19 cellular contexts compared by ENCODE assay signal in the genomic region with DNA sequence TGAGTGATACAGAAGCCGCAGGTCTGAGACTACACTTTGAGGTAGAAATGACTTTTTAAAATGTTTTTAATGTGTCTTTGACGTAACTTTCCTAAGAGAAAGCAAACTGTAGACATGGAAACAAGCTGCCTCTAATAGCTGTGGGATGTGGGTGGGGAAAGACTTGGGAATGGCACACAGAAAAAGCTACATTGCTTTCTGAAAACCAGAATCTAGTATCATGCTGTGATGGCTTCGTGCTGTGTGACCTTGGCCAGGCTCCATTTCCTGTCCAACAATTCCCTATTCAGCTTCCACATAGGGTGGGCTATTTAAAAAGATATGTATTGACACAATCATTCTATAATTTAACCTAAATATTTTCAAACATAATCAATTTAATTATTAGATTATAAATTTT.
DNase-seq lines count a peak whose midpoint lies in the region; ATAC-seq and TF ChIP-seq lines count a peak whose summit lies in the region.
"Had no signal": no experiment of that assay in that cellular context is flagged by ENCODE, and none has a peak within 500 bp of the region (broad histone marks: within the 10 kb centered on the region; RNA-seq: fewer than 3 reads in every experiment).

No MANE protein-coding gene starts in this region.

- CTCF ChIA-PET in CD4-positive, alpha-beta T cell (lab: Charles Lee): no interaction called here

- peak; percentile 36 for DNase-seq in NCI-H146 (lab: John Stamatoyannopoulos, UW)
- no peak for DNase-seq in NCI-H146 treated with DMSO at 0.1 percent for 48 hours (lab: John Stamatoyannopoulos, UW; ENCODE audit: unreplicated experiment)
- peak; percentile 75 for DNase-seq in NCI-H748 (lab: John Stamatoyannopoulos, UW; ENCODE audit: unreplicated experiment)
- DNase-seq in astrocyte of the spinal cord (ENCODE audit: low read depth, low spot score): peak; percentile 79
- DNase-seq in osteocyte (ENCODE audit: extremely low spot score, unreplicated experiment): no peak
- no peak for DNase-seq in CD4-positive, alpha-beta T cell
- no peak for DNase-seq in NCI-H187 treated with DMSO at 0.1 percent for 48 hours (lab: John Stamatoyannopoulos, UW)
- DNase-seq in HCEC 1CT: no peak
- DNase-seq: CD4-positive, alpha-beta memory T cell; DMS153; GF-D8; KBM-7; NCI-H1105 treated with DMSO at 0.1 percent for 48 hours; NCI-H187; NCI-H446 treated with DMSO at 0.1 percent for 48 hours; NCI-H774; PC-9 had no signal

- H3K9me3 Mint-ChIP-seq in osteocyte (ENCODE audit: unreplicated experiment): no peaks in the 10 kb centered on the region
- peaks cover 3% of the 10 kb centered on the region for H3K9me3 Mint-ChIP-seq in CD4-positive, alpha-beta T cell

- no peaks in the 10 kb centered on the region for H3K36me3 Mint-ChIP-seq in osteocyte (ENCODE audit: unreplicated experiment)
- no peaks in the 10 kb centered on the region for H3K36me3 Mint-ChIP-seq in CD4-positive, alpha-beta T cell (ENCODE audit: low read depth)
- H3K36me3 Mint-ChIP-seq: CD4-positive, alpha-beta memory T cell had no signal

- POLR2A ChIA-PET in CD4-positive, alpha-beta T cell (lab: Charles Lee): no interaction called here

- ATAC-seq in CD4-positive, alpha-beta T cell (ENCODE audit: poor library complexity): no peak
- ATAC-seq: HCT116 had no signal

- H3K4me3 ChIP-seq in astrocyte of the spinal cord (ENCODE audit: low read depth, low read length): no peak overlapping the region
- H3K4me3 ChIP-seq: PC-9 had no signal

- in situ Hi-C loops in astrocyte of the spinal cord (cut with HindIII; ENCODE audit: low sequenced_read_pairs): no loop called here

- no peaks in the 10 kb centered on the region for H3K27me3 Mint-ChIP-seq in osteocyte (ENCODE audit: unreplicated experiment)
- no peaks in the 10 kb centered on the region for H3K27me3 Mint-ChIP-seq in CD4-positive, alpha-beta T cell
- H3K27me3 Mint-ChIP-seq: CD4-positive, alpha-beta memory T cell had no signal

- TF ChIP-seq CTCF in astrocyte of the spinal cord (IDR thresholded peaks at IDR 0.05; ENCODE audit: low read depth, low read length) (no peak), osteocyte (IDR thresholded peaks at IDR 0.05) (no peak)
- TF ChIP-seq CTCF in CD4-positive, alpha-beta T cell (IDR thresholded peaks at IDR 0.05): no peak

- H3K9me3 ChIP-seq in CD4-positive, alpha-beta T cell (ENCODE audit: control insufficient read depth, low read length): no peaks in the 10 kb centered on the region

- H3K27me3 ChIP-seq in CD4-positive, alpha-beta T cell (ENCODE audit: control insufficient read depth, insufficient read depth, low read length): no peaks in the 10 kb centered on the region

- peak overlapping the region; percentile 86 for H3K27ac Mint-ChIP-seq in osteocyte (ENCODE audit: unreplicated experiment)
- H3K27ac Mint-ChIP-seq in CD4-positive, alpha-beta T cell: no peak overlapping the region
- H3K27ac Mint-ChIP-seq: CD4-positive, alpha-beta memory T cell had no signal

- peak overlapping the region; percentile 58 for H3K4me3 Mint-ChIP-seq in osteocyte (ENCODE audit: unreplicated experiment)
- H3K4me3 Mint-ChIP-seq in CD4-positive, alpha-beta T cell: no peak overlapping the region
- H3K4me3 Mint-ChIP-seq: CD4-positive, alpha-beta memory T cell had no signal

- intact Hi-C loops in CD4-positive, alpha-beta T cell (cut with DNase I, micrococcal nuclease): no loop called here

- H3K27ac ChIP-seq in CD4-positive, alpha-beta T cell (ENCODE audit: low read depth, low read length): no peak overlapping the region
- H3K27ac ChIP-seq: 22Rv1, PC-9 had no signal

- H3K4me1 Mint-ChIP-seq in osteocyte (ENCODE audit: unreplicated experiment): peaks cover 15% of the 10 kb centered on the region
- no peaks in the 10 kb centered on the region for H3K4me1 Mint-ChIP-seq in CD4-positive, alpha-beta T cell (ENCODE audit: low read depth)
- H3K4me1 Mint-ChIP-seq: CD4-positive, alpha-beta memory T cell had no signal

Comparison
In these comparisons a context has a peak if more than half of its experiments do, and no peak if none do; other contexts are left out.
1. DNase-seq: peak in NCI-H146 (single experiment), NCI-H748 (single experiment) and astrocyte of the spinal cord (single experiment); none in NCI-H146 treated with DMSO at 0.1 percent for 48 hours (single experiment), osteocyte (single experiment), CD4-positive, alpha-beta T cell (0 of 10), NCI-H187 treated with DMSO at 0.1 percent for 48 hours (single experiment) and HCEC 1CT (single experiment).